Comparison of ENCODE assay signal across 11 cellular contexts in the genomic region with DNA sequence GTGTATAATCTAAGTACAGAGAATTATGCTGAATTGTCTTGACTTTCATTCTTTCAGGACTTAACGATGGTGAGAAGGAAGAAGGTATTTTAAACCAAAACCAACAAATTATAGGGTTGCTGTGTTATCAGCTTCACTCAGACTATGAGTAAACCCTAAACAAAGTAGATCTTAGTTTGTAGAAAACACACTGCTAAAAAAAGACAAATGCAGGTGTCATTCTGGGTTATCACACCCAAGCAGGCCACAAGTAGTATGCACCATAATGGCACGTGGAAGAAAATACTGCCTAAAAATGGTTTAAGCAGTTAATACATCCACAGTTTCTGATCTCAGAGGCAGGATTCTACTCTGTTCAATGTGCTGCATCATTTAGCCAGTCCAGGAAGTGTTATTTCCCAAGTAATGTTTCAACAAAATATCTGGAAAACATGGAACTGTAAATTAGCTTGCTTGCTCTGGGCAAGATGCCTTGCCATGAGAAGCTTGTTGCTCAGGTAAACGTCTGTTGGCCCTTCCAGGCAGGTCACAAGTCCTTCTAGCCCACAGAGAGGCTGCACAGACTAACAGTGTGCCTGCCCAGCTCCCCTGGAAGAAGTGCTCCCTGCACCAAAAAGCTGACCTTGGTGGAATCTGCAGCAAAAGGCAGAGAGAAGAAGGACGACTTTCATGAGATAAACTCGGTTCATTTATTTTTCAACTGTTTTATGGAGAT. TPM values are rescaled to one million over a fixed set of nuclear protein-coding genes. Genes with fewer than 3 reads are reported as not detected.
DNase-seq lines count a peak whose midpoint lies in the region; ATAC-seq and FAIRE-seq lines count a peak whose summit lies in the region.
"Had no signal": no experiment of that assay in that cellular context is flagged by ENCODE, and none has a peak within 500 bp of the region (broad histone marks: within the 10 kb centered on the region; RNA-seq: fewer than 3 reads in every experiment).

No MANE protein-coding gene starts in this region.

- peaks cover 49 to 73% (median 53%) of the 10 kb centered on the region in 4 donors for H3K4me1 Mint-ChIP-seq in CD4-positive, alpha-beta memory T cell
- peaks cover 58% of the 10 kb centered on the region for H3K4me1 Mint-ChIP-seq in activated naive CD8-positive, alpha-beta T cell treated with anti-CD3 and anti-CD28 coated beads, Interleukin-2, amount 10 ng/mL, durations not matched to agents 7 days and 5 days

- POLR2A ChIA-PET in CD4-positive, alpha-beta memory T cell (lab: Charles Lee; ENCODE audit: partially characterized antibody) = interaction anchor here (1.4 to 6.7 kb wide), 3 partner anchors 10 to 98 kb away, joined by 3 to 47 read pairs (median 6); no protein-coding TSS in a partner anchor
- POLR2A ChIA-PET in activated naive CD8-positive, alpha-beta T cell treated with anti-CD3 and anti-CD28 coated beads, Interleukin-2, amount 10 ng/mL, durations not matched to agents 7 days and 5 days (lab: Charles Lee) = interaction anchor here (1.2 to 1.5 kb wide), 2 partner anchors 55 to 98 kb away, joined by 3 read pairs; no protein-coding TSS in a partner anchor

- ATAC-seq in HG03060 (IDR thresholded peaks at IDR 0.05; ENCODE audit: low read depth, unreplicated experiment) = peak; percentile 31
- no peak for ATAC-seq in activated naive CD8-positive, alpha-beta T cell treated with anti-CD3 and anti-CD28 coated beads, Interleukin-2, amount 10 ng/mL, durations not matched to agents 7 days and 5 days (ENCODE audit: low read depth)

- no peaks in the 10 kb centered on the region for H3K36me3 ChIP-seq in CD4-positive, alpha-beta memory T cell (ENCODE audit: insufficient read depth, low read length)

- H3K36me3 Mint-ChIP-seq in CD4-positive, alpha-beta memory T cell = peaks cover 0 to 9% of the 10 kb centered on the region in 2 donors
- peaks cover 8% of the 10 kb centered on the region for H3K36me3 Mint-ChIP-seq in activated naive CD8-positive, alpha-beta T cell treated with anti-CD3 and anti-CD28 coated beads, Interleukin-2, amount 10 ng/mL, durations not matched to agents 7 days and 5 days

- DNase-seq in CD4-positive, alpha-beta memory T cell = no peak
- DNase-seq in GM19239 (ENCODE audit: insufficient read length, low spot score) (no peak), H4 (ENCODE audit: low spot score) (no peak), NCI-H187 (lab: John Stamatoyannopoulos, UW) (no peak), NCI-H526 treated with DMSO at 0.1 percent for 48 hours (lab: John Stamatoyannopoulos, UW) (no peak), mucosa of gallbladder (ENCODE audit: low spot score) (no peak)
- DNase-seq in activated naive CD8-positive, alpha-beta T cell treated with anti-CD3 and anti-CD28 coated beads, Interleukin-2, amount 10 ng/mL, durations not matched to agents 7 days and 5 days = no peak
- DNase-seq: amygdala, NCI-H1694 had no signal

- intact Hi-C loops in CD4-positive, alpha-beta memory T cell (cut with micrococcal nuclease) = no loop called here

- no peaks in the 10 kb centered on the region for H3K27me3 Mint-ChIP-seq in CD4-positive, alpha-beta memory T cell
- no peaks in the 10 kb centered on the region for H3K27me3 Mint-ChIP-seq in activated naive CD8-positive, alpha-beta T cell treated with anti-CD3 and anti-CD28 coated beads, Interleukin-2, amount 10 ng/mL, durations not matched to agents 7 days and 5 days

- peak; percentile 91 for FAIRE-seq in GM19239 (lab: Jason Lieb, UNC)

- H3K4me1 ChIP-seq in CD4-positive, alpha-beta memory T cell (ENCODE audit: insufficient read depth, low read length) = peaks cover 69% of the 10 kb centered on the region

- H3K9me3 ChIP-seq in CD4-positive, alpha-beta memory T cell (ENCODE audit: control insufficient read depth in 1 of 2, low read length in 2 of 2) = no peaks in the 10 kb centered on the region

- CTCF ChIA-PET in CD4-positive, alpha-beta memory T cell (lab: Charles Lee; ENCODE audit: partially characterized antibody) = interaction anchor here (1.3 to 12.3 kb wide), 8 partner anchors 8 to 105 kb away, joined by 3 to 263 read pairs (median 12); no protein-coding TSS in a partner anchor

- H3K4me3 Mint-ChIP-seq in CD4-positive, alpha-beta memory T cell = peak overlapping the region; percentile 7 to 61 (median 42)
- peak overlapping the region; percentile 47 for H3K4me3 Mint-ChIP-seq in activated naive CD8-positive, alpha-beta T cell treated with anti-CD3 and anti-CD28 coated beads, Interleukin-2, amount 10 ng/mL, durations not matched to agents 7 days and 5 days

- H3K4me3 ChIP-seq in CD4-positive, alpha-beta memory T cell (ENCODE audit: low read length in 2 of 2) = peak overlapping the region in 1 of 2 donors; percentile 29

- H3K27ac ChIP-seq in CD4-positive, alpha-beta memory T cell (ENCODE audit: low read depth, low read length) = peak overlapping the region; percentile 20
- H3K27ac ChIP-seq: C4-2B had no signal

- peaks cover 0 to 2% (median 0%) of the 10 kb centered on the region in 8 donors for H3K9me3 Mint-ChIP-seq in CD4-positive, alpha-beta memory T cell
- no peaks in the 10 kb centered on the region for H3K9me3 Mint-ChIP-seq in activated naive CD8-positive, alpha-beta T cell treated with anti-CD3 and anti-CD28 coated beads, Interleukin-2, amount 10 ng/mL, durations not matched to agents 7 days and 5 days

- peak overlapping the region; percentile 32 to 87 (median 51) for H3K27ac Mint-ChIP-seq in CD4-positive, alpha-beta memory T cell
- peak overlapping the region; percentile 8 for H3K27ac Mint-ChIP-seq in activated naive CD8-positive, alpha-beta T cell treated with anti-CD3 and anti-CD28 coated beads, Interleukin-2, amount 10 ng/mL, durations not matched to agents 7 days and 5 days

- no peaks in the 10 kb centered on the region for H3K27me3 ChIP-seq in CD4-positive, alpha-beta memory T cell (ENCODE audit: insufficient read depth, low read length)

RNA-seq across cellular contexts. Expression of a gene that starts 4.1 kb away (rescaled TPM):
- total RNA-seq in CD4-positive, alpha-beta memory T cell = 10 to 100 TPM; 14.5 to 15.8 TPM
- 10 to 100 TPM; 24.0 to 29.1 TPM for polyA plus RNA-seq in CD4-positive, alpha-beta memory T cell
- 10 to 100 TPM; 11.6 TPM for total RNA-seq in activated naive CD8-positive, alpha-beta T cell treated with anti-CD3 and anti-CD28 coated beads, Interleukin-2, amount 10 ng/mL, durations not matched to agents 7 days and 5 days
- total RNA-seq in H4 (2014; rRNA removed; shearing (Covaris generic)) = 22.2 and 25.7 TPM in 2 replicates
- 17.8 TPM for total RNA-seq in mucosa of gallbladder
